Comparison of ENCODE assay signal across 11 cellular contexts in genomic region chr1:24963099-24963872, GRCh38. TPM values are rescaled to one million over a fixed set of nuclear protein-coding genes. Genes with fewer than 3 reads are reported as not detected.
A peak's percentile ranks its signal among the peaks of the same experiment; 100 is the strongest.
DNase-seq lines count a peak whose midpoint lies in the region; ATAC-seq, FAIRE-seq and TF ChIP-seq lines count a peak whose summit lies in the region.
"Had no signal": no experiment of that assay in that cellular context is flagged by ENCODE, and none has a peak within 500 bp of the region (broad histone marks: within the 10 kb centered on the region; RNA-seq: fewer than 3 reads in every experiment).

No MANE protein-coding gene starts in this region.

- POLR2A ChIA-PET in OCI-LY7 (lab: Charles Lee), result interaction anchor here (0.6 kb wide), 3 partner anchors 114 to 781 kb away, joined by 3 to 4 read pairs (median 4); no protein-coding TSS in a partner anchor
- POLR2A ChIA-PET in GM12878 (lab: Charles Lee), result interaction anchor here (0.6 to 13.4 kb wide), 9 partner anchors 11 to 72 kb away, joined by 3 to 220 read pairs (median 11); no protein-coding TSS in a partner anchor

- H2AFZ ChIP-seq in OCI-LY7 (ENCODE audit: low read length) (no peak overlapping the region), GM12878 (ENCODE audit: control insufficient read depth, low read depth, low read length) (no peak overlapping the region)

- in situ Hi-C loops in GM12878 (cut with MboI), result loop anchor here (5.0 kb wide), 2 partner anchors 69 to 139 kb away; no protein-coding TSS in a partner anchor

- H3K4me2 ChIP-seq in OCI-LY7 (ENCODE audit: low read length), result peak overlapping the region; percentile 85
- peak overlapping the region; percentile 74 for H3K4me2 ChIP-seq in GM12878 (ENCODE audit: control insufficient read depth, insufficient read depth)

- H3K27ac ChIP-seq in OCI-LY7 (ENCODE audit: low read depth, low read length, poor library complexity, severe bottlenecking) (no peak overlapping the region), GM12878 (ENCODE audit: control insufficient read depth, insufficient read depth) (peak overlapping the region; percentile 98), stomach (peak overlapping the region; percentile 5 to 70 (median 41))

- H3K4me3 ChIP-seq in OCI-LY7 (ENCODE audit: low read depth, low read length, poor library complexity, severe bottlenecking) (peak overlapping the region; percentile 61), GM12878 (peak overlapping the region; percentile 97), stomach (peak overlapping the region; percentile 5 to 28 (median 18))

- RAD21 ChIA-PET in GM12878 (lab: Charles Lee; ENCODE audit: unreplicated experiment), result interaction anchor here (0.9 to 10.4 kb wide), 16 partner anchors 9 to 136 kb away, joined by 3 to 214 read pairs (median 8); partner anchors contain the start of gene RUNX3

- peaks cover 42% of the 10 kb centered on the region for H3K4me1 ChIP-seq in OCI-LY7 (ENCODE audit: insufficient read depth, low read length, poor library complexity, severe bottlenecking)
- peaks cover 46% of the 10 kb centered on the region for H3K4me1 ChIP-seq in GM12878 (ENCODE audit: control insufficient read depth, insufficient read depth, low read length)
- no peaks in the 10 kb centered on the region for H3K4me1 ChIP-seq in stomach

- peak; percentile 72 for TF ChIP-seq RAD21 in GM12878 (IDR thresholded peaks at IDR 0.05; ENCODE audit: insufficient read depth, low read depth, low read length)

- ATAC-seq in GM12878 (peak; percentile 28), GM21526 (IDR thresholded peaks at IDR 0.05; ENCODE audit: low FRiP score, unreplicated experiment) (no peak)

- peak; percentile 50; the same call in 1 of the 2 replicates for TF ChIP-seq CTCF in OCI-LY7 (conservative IDR thresholded peaks at IDR 0.05; ENCODE audit: low read length)
- peak; percentile 43 to 55 (median 51); a peak in 5 of 6 replicates for TF ChIP-seq CTCF in GM12878 (IDR thresholded peaks at IDR 0.05 in 2 of 3, conservative IDR thresholded peaks at IDR 0.05 in 1 of 3; ENCODE audit: control insufficient read depth in 2 of 3, extremely low read depth in 1 of 3, insufficient read depth in 1 of 3, low read depth in 3 of 3, low read length in 3 of 3)
- no peak for TF ChIP-seq CTCF in stomach (IDR thresholded peaks at IDR 0.05)

- CTCF ChIA-PET in OCI-LY7 (lab: Charles Lee; ENCODE audit: unreplicated experiment), result interaction anchor here (0.6 to 1.5 kb wide), 2 partner anchors 11 to 74 kb away, joined by 3 to 4 read pairs; no protein-coding TSS in a partner anchor
- CTCF ChIA-PET in GM12878 (lab: Yijun Ruan, JAX), result interaction anchor here (0.7 to 18.6 kb wide), 15 partner anchors 8 to 242 kb away, joined by 3 to 396 read pairs (median 5); partner anchors contain the start of gene RUNX3

- peaks cover 7% of the 10 kb centered on the region; the same call in 1 of the 2 replicates for H3K79me2 ChIP-seq in OCI-LY7 (ENCODE audit: insufficient read depth, low read depth, low read length)
- H3K79me2 ChIP-seq in GM12878 (ENCODE audit: control insufficient read depth, insufficient read depth, low read length), result peaks cover 67% of the 10 kb centered on the region

- SMC1A ChIA-PET in GM12878 (lab: Charles Lee; ENCODE audit: uncharacterized antibody, unreplicated experiment), result interaction anchor here (0.6 to 18.5 kb wide), 15 partner anchors 9 to 216 kb away, joined by 3 to 391 read pairs (median 5); partner anchors contain the start of gene RUNX3

- no peaks in the 10 kb centered on the region for H4K20me1 ChIP-seq in OCI-LY7 (ENCODE audit: insufficient read depth, low read length)
- peaks cover 2% of the 10 kb centered on the region; the same call in 1 of the 2 replicates for H4K20me1 ChIP-seq in GM12878 (ENCODE audit: control insufficient read depth, insufficient read depth)

- no peak for TF ChIP-seq EP300 in GM12878 (IDR thresholded peaks at IDR 0.05; ENCODE audit: borderline replicate concordance in 1 of 2, control insufficient read depth in 1 of 2, low read depth in 2 of 2, low read length in 2 of 2)
- TF ChIP-seq EP300 in stomach (IDR thresholded peaks at IDR 0.05), result no peak

- WGBS in GM12878 (ENCODE audit: insufficient coverage, insufficient replicate concordance, low lambda C conversion rate, missing lambda C conversion rate), result 0% methylated on average over 9 of the region's 9 CpGs
- WGBS in stomach, 5 donors, result 56 to 74% (median 64%) methylated on average over 4 to 9 of the region's 9 CpGs

- H3K27me3 ChIP-seq in GM12878 (replicated peaks in 1 of 2; ENCODE audit: control insufficient read depth in 2 of 2, insufficient read depth in 2 of 2, low read length in 1 of 2) (no peaks in the 10 kb centered on the region), stomach (peaks cover 0 to 73% (median 4%) of the 10 kb centered on the region in 3 donors)

- H3K9ac ChIP-seq in GM12878 (ENCODE audit: control insufficient read depth, insufficient read depth, low read length), result peak overlapping the region; percentile 91

- no TSS peak for BruUV-seq in OCI-LY7 (replicated peaks; lab: Mats Ljungman, UMichigan)
- no TSS peak for BruUV-seq in GM12878 (replicated peaks; lab: Mats Ljungman, UMichigan)

- H3K9me3 ChIP-seq in OCI-LY7 (ENCODE audit: low read length) (no peaks in the 10 kb centered on the region), GM12878 (replicated peaks; ENCODE audit: control insufficient read depth, insufficient read depth, low read length) (no peaks in the 10 kb centered on the region), stomach (no peaks in the 10 kb centered on the region)

- TF ChIP-seq POLR2A in GM12878 (IDR thresholded peaks at IDR 0.05; ENCODE audit: low read depth, low read length) (peak; percentile 55), stomach (IDR thresholded peaks at IDR 0.05) (no peak)

- no peak for FAIRE-seq in GM12878 (lab: Jason Lieb, UNC)

- H3K36me3 ChIP-seq in OCI-LY7 (ENCODE audit: insufficient read depth, low read length), result no peaks in the 10 kb centered on the region
- peaks cover 0 to 5% of the 10 kb centered on the region in 2 experiments; a peak in 2 of 4 replicates for H3K36me3 ChIP-seq in GM12878 (ENCODE audit: control insufficient read depth in 2 of 2, insufficient read depth in 2 of 2, low read length in 1 of 2)
- no peaks in the 10 kb centered on the region for H3K36me3 ChIP-seq in stomach

- no peaks in the 10 kb centered on the region for H3K9me2 ChIP-seq in OCI-LY7 (ENCODE audit: insufficient read depth, low read length)

- intact Hi-C loops in OCI-LY7 (cut with micrococcal nuclease; ENCODE audit: unreplicated experiment) (loop anchor here (1.0 kb wide), 1 partner anchor 69 kb away; no protein-coding TSS in a partner anchor), GM12878 (cut with micrococcal nuclease; ENCODE audit: unreplicated experiment) (loop anchor here (1.0 kb wide), 1 partner anchor 74 kb away; no protein-coding TSS in a partner anchor), stomach (cut with DNase I; ENCODE audit: low total_unique reads) (no loop called here)

- peak; percentile 41 for DNase-seq in activated T-cell treated with anti-CD3 and anti-CD28 coated beads for 1 hour (ENCODE audit: low read depth)
- DNase-seq in activated T-cell treated with anti-CD3 and anti-CD28 coated beads for 4 hours, result no peak
- peak; percentile 74 for DNase-seq in OCI-LY7 (ENCODE audit: low spot score)
- DNase-seq in GM12878 (ENCODE audit: low read depth, low spot score), result no peak
- DNase-seq in stomach, result no peak
- DNase-seq in cerebellum (ENCODE audit: low spot score), result no peak
- no peak for DNase-seq in kidney glomerular epithelial cell (lab: John Stamatoyannopoulos, UW)
- DNase-seq: cerebellar nuclear complex, hypothalamus, NCI-H345 had no signal

TF ChIP-seq in GM12878, 131 proteins besides CTCF, POLR2A, EP300 and RAD21 (continues in another document):
- TF ChIP-seq GATAD2B (conservative IDR thresholded peaks at IDR 0.05; ENCODE audit: low read depth) (no peak), ATF7 (IDR thresholded peaks at IDR 0.05; ENCODE audit: low read depth) (no peak), MEF2A (IDR thresholded peaks at IDR 0.05; ENCODE audit: insufficient read depth, low read depth, low read length) (no peak)

RNA-seq across cellular contexts. Expression of gene RUNX3, which starts 33.2 kb away (rescaled TPM):
- 9.5 and 12.2 TPM in 2 replicates for total RNA-seq in OCI-LY7 (2014; rRNA removed; shearing (Covaris generic))
- 39.5 and 41.1 TPM in 2 replicates for total RNA-seq in OCI-LY7 (2022)
- 101 and 106 TPM in 2 replicates for total RNA-seq in GM12878 (2013; cell fraction: nucleolus; rRNA removed)
- 25.8 and 33.5 TPM in 2 replicates for total RNA-seq in GM12878 (2014; rRNA removed)
- 18.4 and 19.0 TPM in 2 replicates for total RNA-seq in GM12878 (2014; rRNA removed; fragmentation: Illumina TruSeq; extraction: Trizol)
- total RNA-seq in GM12878 (2021), result 148 and 151 TPM in 2 replicates
- polyA plus RNA-seq in GM12878 (2011; ENCODE audit: low read depth), result 44.1 TPM
- 15.0 and 25.8 TPM in 2 replicates for polyA plus RNA-seq in GM12878 (2011; rRNA removed)
- 45.6 and 51.9 TPM in 2 replicates for polyA plus RNA-seq in GM12878 (2011; cell fraction: cytosol; rRNA removed)
- 72.8 and 112 TPM in 2 replicates for polyA plus RNA-seq in GM12878 (2011; cell fraction: nucleus; rRNA removed)
- 91.6 and 104 TPM in 2 replicates for polyA plus RNA-seq in GM12878 (2012)
- polyA plus RNA-seq in GM12878 (2014; fragmentation: Illumina TruSeq; extraction: Trizol), result 48.8 and 61.7 TPM in 2 replicates
- 10 to 100 TPM; 21.6 to 26.3 TPM for polyA plus RNA-seq in GM12878 (2014; fragmentation: Nextera tagmentation; extraction: Ambion mirVana)
- polyA plus RNA-seq in GM12878 (2014; rRNA removed), result 64.7 and 79.6 TPM in 2 replicates
- 10 to 100 TPM; 29.3 to 34.0 TPM for polyA plus RNA-seq in GM12878 (2016; fragmentation: Nextera tagmentation; extraction: Ambion mirVana)
- polyA minus RNA-seq in GM12878 (2011; rRNA and poly(A)+ RNA removed), result 20.0 and 31.7 TPM in 2 replicates
- 30.6 and 47.6 TPM in 2 replicates for polyA minus RNA-seq in GM12878 (2011; cell fraction: cytosol; rRNA and poly(A)+ RNA removed)
- 30.8 and 46.2 TPM in 2 replicates for polyA minus RNA-seq in GM12878 (2011; cell fraction: nucleus; rRNA and poly(A)+ RNA removed)
- total RNA-seq in stomach, result 1 to 10 TPM in 3 of 5 donors, under 1 TPM in 1, not detected in 1; 0.29 to 6.1 (median 3.2) TPM
- polyA plus RNA-seq in stomach, result 1 to 10 TPM; 1.5 to 4.0 (median 2.6) TPM
- not detected for total RNA-seq in cerebellum

Comparison
In these comparisons a context has a peak if more than half of its experiments do, and no peak if none do; other contexts are left out.
1. DNase-seq: peak in activated T-cell treated with anti-CD3 and anti-CD28 coated beads for 1 hour (single experiment) and OCI-LY7 (single experiment); none in activated T-cell treated with anti-CD3 and anti-CD28 coated beads for 4 hours (single experiment), GM12878 (single experiment), stomach (single experiment), cerebellum (single experiment) and kidney glomerular epithelial cell (single experiment).
2. H3K4me3 ChIP-seq: peak in every context shown above with its lines; median percentile 97 in GM12878; 61 in OCI-LY7; 18 in stomach.
3. CTCF ChIP-seq: peak in OCI-LY7 (single experiment) and GM12878 (3 of 3); none in stomach (0 of 7).